In the genomic region with DNA sequence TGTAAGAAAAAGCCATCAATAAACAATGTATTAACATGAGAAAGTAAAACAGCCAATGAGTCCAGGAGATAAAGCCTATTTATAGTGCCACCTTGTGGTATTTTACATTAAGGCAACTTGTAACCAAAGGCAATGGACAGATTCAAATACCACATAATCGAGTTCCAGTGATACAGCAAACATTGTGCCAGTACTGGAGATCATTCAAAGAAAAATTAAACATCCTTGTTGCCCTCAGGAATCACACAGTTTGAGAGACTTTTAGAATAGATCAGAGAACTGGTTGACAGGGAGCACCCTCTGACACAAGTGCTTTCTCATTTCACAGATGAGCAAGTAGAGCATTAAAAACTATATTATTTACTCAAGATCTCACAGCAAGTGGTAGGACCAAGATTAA, we compare ENCODE assay signal across 1 cellular context.
TF ChIP-seq lines count a peak whose summit lies in the region.

No MANE protein-coding gene starts in this region.

TF ChIP-seq in HCT116, 20 proteins besides CTCF, POLR2A, EP300 and RAD21 (continued from another document):
- TF ChIP-seq JUND (IDR thresholded peaks at IDR 0.05) (no peak), TCF7L2 (IDR thresholded peaks at IDR 0.05; ENCODE audit: borderline replicate concordance, extremely low read depth, insufficient read depth, insufficient read length) (no peak), EZH2 (IDR thresholded peaks at IDR 0.05) (no peak), SIN3A (IDR thresholded peaks at IDR 0.05; ENCODE audit: low read depth) (no peak), FOSL1 (IDR thresholded peaks at IDR 0.05; ENCODE audit: low read depth) (no peak), POLR2AphosphoS5 (IDR thresholded peaks at IDR 0.05; ENCODE audit: low read depth, low read length) (no peak)
- TF ChIP-seq, protein P1, sequence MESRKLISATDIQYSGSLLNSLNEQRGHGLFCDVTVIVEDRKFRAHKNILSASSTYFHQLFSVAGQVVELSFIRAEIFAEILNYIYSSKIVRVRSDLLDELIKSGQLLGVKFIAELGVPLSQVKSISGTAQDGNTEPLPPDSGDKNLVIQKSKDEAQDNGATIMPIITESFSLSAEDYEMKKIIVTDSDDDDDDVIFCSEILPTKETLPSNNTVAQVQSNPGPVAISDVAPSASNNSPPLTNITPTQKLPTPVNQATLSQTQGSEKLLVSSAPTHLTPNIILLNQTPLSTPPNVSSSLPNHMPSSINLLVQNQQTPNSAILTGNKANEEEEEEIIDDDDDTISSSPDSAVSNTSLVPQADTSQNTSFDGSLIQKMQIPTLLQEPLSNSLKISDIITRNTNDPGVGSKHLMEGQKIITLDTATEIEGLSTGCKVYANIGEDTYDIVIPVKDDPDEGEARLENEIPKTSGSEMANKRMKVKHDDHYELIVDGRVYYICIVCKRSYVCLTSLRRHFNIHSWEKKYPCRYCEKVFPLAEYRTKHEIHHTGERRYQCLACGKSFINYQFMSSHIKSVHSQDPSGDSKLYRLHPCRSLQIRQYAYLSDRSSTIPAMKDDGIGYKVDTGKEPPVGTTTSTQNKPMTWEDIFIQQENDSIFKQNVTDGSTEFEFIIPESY (IDR thresholded peaks at IDR 0.05; ENCODE audit: extremely low read depth, insufficient replicate concordance, low read length), result no peak
